In the genomic region with DNA sequence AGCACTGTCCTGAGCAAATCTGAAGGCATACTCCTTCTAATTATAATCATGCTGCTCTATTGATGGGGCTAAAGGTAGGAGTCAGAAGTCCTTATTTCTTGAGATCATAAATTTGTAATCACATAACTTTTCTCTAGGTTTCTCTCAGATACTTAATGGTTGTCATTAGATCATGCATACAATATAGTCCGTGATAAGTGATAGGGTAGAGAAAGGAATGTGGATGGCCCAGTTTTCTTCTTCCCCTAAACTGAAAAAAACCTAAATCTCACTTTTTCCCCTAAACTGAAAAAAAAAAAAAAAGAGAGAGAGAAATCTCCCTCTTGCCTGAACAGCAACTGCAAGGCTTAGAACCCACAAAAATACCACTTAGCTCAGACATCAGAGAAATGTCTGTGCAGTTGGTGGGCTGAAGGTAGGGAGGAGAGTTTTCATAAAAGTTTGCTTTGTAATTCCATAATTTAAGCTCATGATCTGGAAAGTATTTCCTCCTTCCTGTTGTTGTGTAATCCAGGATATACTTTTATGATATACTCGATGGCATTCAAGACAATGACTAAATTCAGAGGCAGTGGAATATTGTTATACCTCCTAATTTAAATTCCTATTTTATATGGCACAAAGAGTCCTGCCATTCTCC, we compare ENCODE assay signal across 1 cellular context.
TF ChIP-seq lines count a peak whose summit lies in the region.

No MANE protein-coding gene starts in this region.

TF ChIP-seq in WTC11, 78 proteins besides CTCF, POLR2A, EP300 and RAD21 (continued from another document):
- TF ChIP-seq, protein P1, sequence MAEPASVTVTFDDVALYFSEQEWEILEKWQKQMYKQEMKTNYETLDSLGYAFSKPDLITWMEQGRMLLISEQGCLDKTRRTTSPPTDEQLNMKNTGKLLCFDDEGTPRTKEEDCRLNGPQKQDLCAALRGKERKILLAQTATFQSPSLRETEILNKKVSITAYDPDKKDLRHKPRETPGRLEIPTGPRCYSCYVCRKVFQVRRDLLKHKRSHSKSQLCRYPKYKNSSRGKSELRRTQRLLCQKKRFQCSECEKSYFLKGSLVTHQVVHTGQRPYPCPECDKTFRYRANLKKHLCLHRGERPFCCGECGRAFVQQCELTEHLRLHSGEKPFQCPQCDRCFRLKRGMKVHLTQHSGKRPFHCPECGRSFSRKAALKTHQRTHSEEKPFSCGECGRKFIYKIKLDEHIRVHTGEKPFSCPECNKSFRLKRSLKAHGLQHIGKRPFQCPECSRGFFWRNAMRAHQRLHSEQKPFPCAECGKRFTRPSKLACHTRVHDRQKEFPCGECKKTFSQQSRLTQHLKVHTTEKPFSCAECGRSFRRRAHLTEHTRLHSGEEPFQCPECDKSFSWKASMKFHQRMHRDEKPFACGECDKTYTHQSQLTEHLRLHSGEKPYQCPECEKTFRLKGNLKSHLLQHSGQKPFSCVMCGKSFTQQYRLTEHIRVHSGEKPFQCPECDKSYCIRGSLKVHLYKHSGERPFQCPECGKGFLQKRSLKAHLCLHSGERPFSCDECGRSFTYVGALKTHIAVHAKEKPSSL (CRISPR knock-in tag; conservative IDR thresholded peaks at IDR 0.05) = no peak
- TF ChIP-seq CBFB (CRISPR knock-in tag; IDR thresholded peaks at IDR 0.05; ENCODE audit: low read depth) = no peak
- TF ChIP-seq, protein P2, sequence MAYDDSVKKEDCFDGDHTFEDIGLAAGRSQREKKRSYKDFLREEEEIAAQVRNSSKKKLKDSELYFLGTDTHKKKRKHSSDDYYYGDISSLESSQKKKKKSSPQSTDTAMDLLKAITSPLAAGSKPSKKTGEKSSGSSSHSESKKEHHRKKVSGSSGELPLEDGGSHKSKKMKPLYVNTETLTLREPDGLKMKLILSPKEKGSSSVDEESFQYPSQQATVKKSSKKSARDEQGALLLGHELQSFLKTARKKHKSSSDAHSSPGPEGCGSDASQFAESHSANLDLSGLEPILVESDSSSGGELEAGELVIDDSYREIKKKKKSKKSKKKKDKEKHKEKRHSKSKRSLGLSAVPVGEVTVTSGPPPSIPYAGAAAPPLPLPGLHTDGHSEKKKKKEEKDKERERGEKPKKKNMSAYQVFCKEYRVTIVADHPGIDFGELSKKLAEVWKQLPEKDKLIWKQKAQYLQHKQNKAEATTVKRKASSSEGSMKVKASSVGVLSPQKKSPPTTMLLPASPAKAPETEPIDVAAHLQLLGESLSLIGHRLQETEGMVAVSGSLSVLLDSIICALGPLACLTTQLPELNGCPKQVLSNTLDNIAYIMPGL (CRISPR knock-in tag; IDR thresholded peaks at IDR 0.05) = no peak
- TF ChIP-seq, protein P3, sequence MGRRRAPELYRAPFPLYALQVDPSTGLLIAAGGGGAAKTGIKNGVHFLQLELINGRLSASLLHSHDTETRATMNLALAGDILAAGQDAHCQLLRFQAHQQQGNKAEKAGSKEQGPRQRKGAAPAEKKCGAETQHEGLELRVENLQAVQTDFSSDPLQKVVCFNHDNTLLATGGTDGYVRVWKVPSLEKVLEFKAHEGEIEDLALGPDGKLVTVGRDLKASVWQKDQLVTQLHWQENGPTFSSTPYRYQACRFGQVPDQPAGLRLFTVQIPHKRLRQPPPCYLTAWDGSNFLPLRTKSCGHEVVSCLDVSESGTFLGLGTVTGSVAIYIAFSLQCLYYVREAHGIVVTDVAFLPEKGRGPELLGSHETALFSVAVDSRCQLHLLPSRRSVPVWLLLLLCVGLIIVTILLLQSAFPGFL (CRISPR knock-in tag; IDR thresholded peaks at IDR 0.05; ENCODE audit: borderline replicate concordance) = no peak
- TF ChIP-seq FOXJ3 (CRISPR knock-in tag; IDR thresholded peaks at IDR 0.05; ENCODE audit: borderline replicate concordance) = no peak
- no peak for TF ChIP-seq SP1 (CRISPR knock-in tag; conservative IDR thresholded peaks at IDR 0.05)
- no peak for TF ChIP-seq GABPB1 (CRISPR knock-in tag; IDR thresholded peaks at IDR 0.05)
- no peak for TF ChIP-seq SMAD4 (CRISPR knock-in tag; IDR thresholded peaks at IDR 0.05)
- TF ChIP-seq, protein P4, sequence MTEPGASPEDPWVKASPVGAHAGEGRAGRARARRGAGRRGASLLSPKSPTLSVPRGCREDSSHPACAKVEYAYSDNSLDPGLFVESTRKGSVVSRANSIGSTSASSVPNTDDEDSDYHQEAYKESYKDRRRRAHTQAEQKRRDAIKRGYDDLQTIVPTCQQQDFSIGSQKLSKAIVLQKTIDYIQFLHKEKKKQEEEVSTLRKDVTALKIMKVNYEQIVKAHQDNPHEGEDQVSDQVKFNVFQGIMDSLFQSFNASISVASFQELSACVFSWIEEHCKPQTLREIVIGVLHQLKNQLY (CRISPR knock-in tag; IDR thresholded peaks at IDR 0.05) = no peak
- TF ChIP-seq, protein P5, sequence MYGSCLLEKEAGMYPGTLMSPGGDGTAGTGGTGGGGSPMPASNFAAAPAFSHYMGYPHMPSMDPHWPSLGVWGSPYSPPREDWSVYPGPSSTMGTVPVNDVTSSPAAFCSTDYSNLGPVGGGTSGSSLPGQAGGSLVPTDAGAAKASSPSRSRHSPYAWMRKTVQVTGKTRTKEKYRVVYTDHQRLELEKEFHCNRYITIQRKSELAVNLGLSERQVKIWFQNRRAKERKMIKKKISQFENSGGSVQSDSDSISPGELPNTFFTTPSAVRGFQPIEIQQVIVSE (CRISPR knock-in tag; IDR thresholded peaks at IDR 0.05; ENCODE audit: borderline replicate concordance) = no peak
- TF ChIP-seq, protein P6, sequence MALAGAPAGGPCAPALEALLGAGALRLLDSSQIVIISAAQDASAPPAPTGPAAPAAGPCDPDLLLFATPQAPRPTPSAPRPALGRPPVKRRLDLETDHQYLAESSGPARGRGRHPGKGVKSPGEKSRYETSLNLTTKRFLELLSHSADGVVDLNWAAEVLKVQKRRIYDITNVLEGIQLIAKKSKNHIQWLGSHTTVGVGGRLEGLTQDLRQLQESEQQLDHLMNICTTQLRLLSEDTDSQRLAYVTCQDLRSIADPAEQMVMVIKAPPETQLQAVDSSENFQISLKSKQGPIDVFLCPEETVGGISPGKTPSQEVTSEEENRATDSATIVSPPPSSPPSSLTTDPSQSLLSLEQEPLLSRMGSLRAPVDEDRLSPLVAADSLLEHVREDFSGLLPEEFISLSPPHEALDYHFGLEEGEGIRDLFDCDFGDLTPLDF (CRISPR knock-in tag; IDR thresholded peaks at IDR 0.05) = no peak
